ENCODE assay signal across 8 cellular contexts in genomic region chr5:61333351-61334223, GRCh38. TPM values are rescaled to one million over a fixed set of nuclear protein-coding genes. Genes with fewer than 3 reads are reported as not detected.
DNase-seq lines count a peak whose midpoint lies in the region; ATAC-seq and TF ChIP-seq lines count a peak whose summit lies in the region.

No MANE protein-coding gene starts in this region.

- TF ChIP-seq CTCF in OCI-LY1 (IDR thresholded peaks at IDR 0.05; ENCODE audit: low read length), result no peak
- TF ChIP-seq CTCF in ovary (IDR thresholded peaks at IDR 0.05), result no peak

- ATAC-seq in HG03565 (IDR thresholded peaks at IDR 0.05; ENCODE audit: unreplicated experiment), result no peak

- H3K9me3 ChIP-seq in OCI-LY1 (ENCODE audit: low read length), result no peaks in the 10 kb centered on the region
- no peaks in the 10 kb centered on the region for H3K9me3 ChIP-seq in ovary

- H3K27me3 ChIP-seq in OCI-LY1 (ENCODE audit: insufficient read depth, low read length), result no peaks in the 10 kb centered on the region; the same call in 1 of the 2 replicates
- H3K27me3 ChIP-seq in ovary, result no peaks in the 10 kb centered on the region

- H3K9me2 ChIP-seq in OCI-LY1 (ENCODE audit: low read depth, low read length), result no peaks in the 10 kb centered on the region

- H3K27ac ChIP-seq in OCI-LY1 (ENCODE audit: low read depth, low read length, poor library complexity, severe bottlenecking) (no peak overlapping the region), ovary (peak overlapping the region; percentile 80 to 85)

- H3K4me2 ChIP-seq in OCI-LY1 (ENCODE audit: low read length), result peak overlapping the region; percentile 89

- H3K36me3 ChIP-seq in OCI-LY1 (ENCODE audit: insufficient read depth, low read length) (no peaks in the 10 kb centered on the region), ovary (no peaks in the 10 kb centered on the region)

- no peaks in the 10 kb centered on the region for H4K20me1 ChIP-seq in OCI-LY1 (ENCODE audit: insufficient read depth, low read length)

- H3K4me3 ChIP-seq in OCI-LY1 (ENCODE audit: low read depth, low read length, poor library complexity, severe bottlenecking) (peak overlapping the region; percentile 70), ovary (peak overlapping the region; percentile 92)

- H2AFZ ChIP-seq in OCI-LY1 (ENCODE audit: low read length), result no peak overlapping the region

- 0 to 1% (median 0%) methylated on average over 79 to 82 of the region's 82 CpGs for WGBS in ovary, 3 donors

- no peak for TF ChIP-seq EP300 in ovary (IDR thresholded peaks at IDR 0.05)

- intact Hi-C loops in head of caudate nucleus (cut with DNase I) (loop anchor here (5.0 kb wide), 3 partner anchors 79 to 304 kb away; partner anchors contain the start of gene SMIM15), ovary (cut with DNase I) (loop anchor here in 3 of 4 donors (5.0 to 10.0 kb wide), 5 partner anchors 71 to 321 kb away; partner anchors contain the start of gene SMIM15 (in 1 of the 3))

- no peak for TF ChIP-seq POLR2A in ovary (IDR thresholded peaks at IDR 0.05)

- H3K79me2 ChIP-seq in OCI-LY1 (ENCODE audit: insufficient read depth, low read length), result no peaks in the 10 kb centered on the region

- peaks cover 27% of the 10 kb centered on the region for H3K4me1 ChIP-seq in OCI-LY1 (ENCODE audit: insufficient read depth, low read length, severe bottlenecking)
- H3K4me1 ChIP-seq in ovary (ENCODE audit: insufficient read depth), result peaks cover 4% of the 10 kb centered on the region

- H3F3A ChIP-seq in OCI-LY1 (ENCODE audit: insufficient read depth, low read length), result no peaks in the 10 kb centered on the region

- no peak overlapping the region; the same call in 1 of the 2 replicates for H3K9ac ChIP-seq in OCI-LY1 (ENCODE audit: low read length)

- DNase-seq in NCI-H345 (lab: John Stamatoyannopoulos, UW) (peak; percentile 36), NCI-H345 treated with DMSO at 0.1 percent for 48 hours (lab: John Stamatoyannopoulos, UW; ENCODE audit: unreplicated experiment) (no peak), head of caudate nucleus (peak in 32 of 42 donors; percentile 17 to 76 (median 42)), ovary (peak in 4 of 5 donors; percentile 39 to 65 (median 50)), COLO829 (ENCODE audit: low spot score) (no peak)
- peak; percentile 24 for DNase-seq in activated naive CD4-positive, alpha-beta T cell treated with anti-CD3 and anti-CD28 coated beads, Interleukin-2, amount 50 U/mL, for 16 hours

RNA-seq across cellular contexts. Expression of gene ZSWIM6, which starts 1.5 kb away (rescaled TPM):
- total RNA-seq in ovary, result 10 to 100 TPM in 5 of 7 donors, 1 to 10 TPM in 2; 8.7 to 15.3 (median 13.4) TPM
- 10 to 100 TPM in 1 of 2 donors, 1 to 10 TPM in 1; 4.1 to 10.6 TPM for polyA plus RNA-seq in ovary

Comparison
In these comparisons a context has a peak if more than half of its experiments do, and no peak if none do; other contexts are left out.
1. DNase-seq: peak in NCI-H345 (single experiment), activated naive CD4-positive, alpha-beta T cell treated with anti-CD3 and anti-CD28 coated beads, Interleukin-2, amount 50 U/mL, for 16 hours (single experiment), head of caudate nucleus (32 of 42) and ovary (4 of 5); none in NCI-H345 treated with DMSO at 0.1 percent for 48 hours (single experiment) and COLO829 (single experiment).